In genomic region chr4:141885112-141885511, GRCh38 we compare ENCODE assay signal across 9 cellular contexts.
"Had no signal": no experiment of that assay in that cellular context is flagged by ENCODE, and none has a peak within 500 bp of the region (broad histone marks: within the 10 kb centered on the region; RNA-seq: fewer than 3 reads in every experiment).

No MANE protein-coding gene starts in this region.

- H3K4me3 ChIP-seq: GM23248, HAP-1, K562 had no signal

- DNase-seq: GM23248, GOT3, H7, HFFc6, IMR-90 had no signal

- H3K4me1 ChIP-seq: HAP-1 had no signal

- H3K36me3 ChIP-seq: HAP-1 had no signal

- H3K27ac ChIP-seq: GM23248, HL-60 had no signal

- ATAC-seq: HCT116, K562 had no signal

- H3K9me3 ChIP-seq: HAP-1 had no signal
